ENCODE assay signal across 9 cellular contexts in genomic region chr15:40097096-40097967, GRCh38. TPM values are rescaled to one million over a fixed set of nuclear protein-coding genes. Genes with fewer than 3 reads are reported as not detected.
DNase-seq lines count a peak whose midpoint lies in the region; ATAC-seq and TF ChIP-seq lines count a peak whose summit lies in the region.
"Had no signal": no experiment of that assay in that cellular context is flagged by ENCODE, and none has a peak within 500 bp of the region (broad histone marks: within the 10 kb centered on the region; RNA-seq: fewer than 3 reads in every experiment).

No MANE protein-coding gene starts in this region.

- H3K27ac ChIP-seq in DND-41 (ENCODE audit: low read length) (peak overlapping the region; percentile 65; the same call in 1 of the 2 replicates), PC-3 (ENCODE audit: low read length) (peak overlapping the region; percentile 92)

- H3K36me3 Mint-ChIP-seq in endothelial cell (ENCODE audit: low read depth, unreplicated experiment), result peaks cover 49% of the 10 kb centered on the region

- no peak overlapping the region for H3K9ac ChIP-seq in DND-41 (ENCODE audit: low read depth, low read length)
- H3K9ac ChIP-seq in PC-3 (ENCODE audit: low read length), result peak overlapping the region; percentile 71

- no TSS peak for BruUV-seq in PC-3 (replicated peaks; lab: Mats Ljungman, UMichigan)

- no peak for TF ChIP-seq CTCF in DND-41 (IDR thresholded peaks at IDR 0.05; ENCODE audit: borderline replicate concordance, extremely low read depth, low read length, poor library complexity, severe bottlenecking)
- no peak for TF ChIP-seq CTCF in PC-3 (conservative IDR thresholded peaks at IDR 0.05; ENCODE audit: low read depth, low read length)
- no peak for TF ChIP-seq CTCF in endothelial cell (IDR thresholded peaks at IDR 0.05; ENCODE audit: unreplicated experiment)

- no peaks in the 10 kb centered on the region for H3K9me3 ChIP-seq in DND-41 (ENCODE audit: insufficient read depth, low read length, severe bottlenecking)
- no peaks in the 10 kb centered on the region for H3K9me3 ChIP-seq in PC-3 (ENCODE audit: low read length)

- H3K4me3 Mint-ChIP-seq in endothelial cell (ENCODE audit: unreplicated experiment), result peak overlapping the region; percentile 59

- H4K20me1 ChIP-seq in DND-41 (ENCODE audit: insufficient read depth, low read length), result no peaks in the 10 kb centered on the region
- H4K20me1 ChIP-seq in PC-3 (ENCODE audit: low read length), result no peaks in the 10 kb centered on the region

- H3K27ac Mint-ChIP-seq in endothelial cell (ENCODE audit: unreplicated experiment), result peak overlapping the region; percentile 77

- H3K36me3 ChIP-seq in DND-41 (ENCODE audit: insufficient read depth, low read length) (no peaks in the 10 kb centered on the region), PC-3 (ENCODE audit: low read depth, low read length) (no peaks in the 10 kb centered on the region)

- H3K4me3 ChIP-seq in DND-41 (ENCODE audit: low read depth in 1 of 2, low read length in 2 of 2) (no peak overlapping the region), PC-3 (ENCODE audit: low read length) (no peak overlapping the region)

- H3K79me2 ChIP-seq in DND-41 (ENCODE audit: insufficient read depth, low read length) (no peaks in the 10 kb centered on the region), PC-3 (ENCODE audit: low read length) (no peaks in the 10 kb centered on the region)

- no peaks in the 10 kb centered on the region for H3F3A ChIP-seq in PC-3 (ENCODE audit: low read length, unreplicated experiment)

- POLR2A ChIA-PET in PC-3 (lab: Charles Lee; ENCODE audit: unreplicated experiment), result interaction anchor here (0.5 to 0.6 kb wide), 3 partner anchors 42 to 72 kb away, joined by 4 to 15 read pairs (median 5); partner anchors contain the start of gene SRP14

- intact Hi-C loops in PC-3 (cut with micrococcal nuclease) (no loop called here), sciatic nerve (cut with DNase I) (no loop called here)

- peaks cover 10% of the 10 kb centered on the region for H3K27me3 Mint-ChIP-seq in endothelial cell (ENCODE audit: unreplicated experiment)

- H3K4me1 ChIP-seq in DND-41 (ENCODE audit: insufficient read depth, low read length), result peaks cover 26% of the 10 kb centered on the region
- peaks cover 72% of the 10 kb centered on the region for H3K4me1 ChIP-seq in PC-3 (ENCODE audit: insufficient read depth, low read length)

- H2AFZ ChIP-seq in DND-41 (ENCODE audit: low read depth, low read length) (no peak overlapping the region), PC-3 (ENCODE audit: low read length) (no peak overlapping the region)

- H3K27me3 ChIP-seq in DND-41 (ENCODE audit: insufficient read depth, low read length, poor library complexity) (no peaks in the 10 kb centered on the region), PC-3 (ENCODE audit: low read length) (no peaks in the 10 kb centered on the region)

- H3K9me3 Mint-ChIP-seq in endothelial cell (ENCODE audit: unreplicated experiment), result no peaks in the 10 kb centered on the region

- ATAC-seq in DND-41 (ENCODE audit: insufficient read depth, low read depth), result no peak
- ATAC-seq in PC-3, result no peak
- ATAC-seq in sciatic nerve, result no peak

- H3K9me2 ChIP-seq in PC-3 (replicated peaks; ENCODE audit: low read length), result no peaks in the 10 kb centered on the region

- DNase-seq in DND-41 (no peak), PC-3 (no peak), endothelial cell (ENCODE audit: low spot score) (no peak), sciatic nerve (ENCODE audit: low spot score) (peak; percentile 0), germinal center (ENCODE audit: low spot score) (no peak), T1000 (lab: John Stamatoyannopoulos, UW) (no peak), nucleus accumbens (lab: John Stamatoyannopoulos, UW) (no peak), GDM1 (lab: John Stamatoyannopoulos, UW) (no peak)
- DNase-seq: activated CD4-positive, alpha-beta T cell treated with anti-CD3 and anti-CD28 coated beads for 4 hours had no signal

- H3K4me2 ChIP-seq in DND-41 (ENCODE audit: insufficient read depth, low read length) (no peak overlapping the region), PC-3 (ENCODE audit: low read length) (peak overlapping the region; percentile 83; the same call in 1 of the 2 replicates)

- H3K4me1 Mint-ChIP-seq in endothelial cell (ENCODE audit: unreplicated experiment), result peaks cover 89% of the 10 kb centered on the region

- CTCF ChIA-PET in PC-3 (lab: Charles Lee), result interaction anchor here (0.8 kb wide), 1 partner anchor 12 kb away, joined by 3 read pairs; the partner anchor contains the start of gene BMF

RNA-seq across cellular contexts. Expression of gene BMF, which starts 11.3 kb away (rescaled TPM):
- 0.95 and 5.2 TPM in 2 replicates for total RNA-seq in PC-3 (2014; rRNA removed)
- total RNA-seq in endothelial cell (ENCODE audit: unreplicated experiment), result 153 TPM
- total RNA-seq in sciatic nerve, result 15.0 TPM

RNA-seq across cellular contexts. Expression of gene SRP14, which starts 58.4 kb away (rescaled TPM):
- 362 and 378 TPM in 2 replicates for total RNA-seq in PC-3 (2014; rRNA removed)
- 235 TPM for total RNA-seq in endothelial cell (ENCODE audit: unreplicated experiment)
- 150 TPM for total RNA-seq in sciatic nerve
